In genomic region chr22:40746428-40747220, GRCh38 we compare ENCODE assay signal across 17 cellular contexts.
A peak's percentile ranks its signal among the peaks of the same experiment; 100 is the strongest.
DNase-seq lines count a peak whose midpoint lies in the region; TF ChIP-seq lines count a peak whose summit lies in the region.
"Had no signal": no experiment of that assay in that cellular context is flagged by ENCODE, and none has a peak within 500 bp of the region (broad histone marks: within the 10 kb centered on the region; RNA-seq: fewer than 3 reads in every experiment).

No MANE protein-coding gene starts in this region.

- BruUV-seq in mammary epithelial cell (replicated peaks; lab: Mats Ljungman, UMichigan): no TSS peak

- peaks cover 6% of the 10 kb centered on the region for H3K27me3 Mint-ChIP-seq in endothelial cell (ENCODE audit: unreplicated experiment)

- in situ Hi-C loops in mammary epithelial cell (cut with MboI; ENCODE audit: low sequenced_read_pairs in 2 of 2): no loop called here

- peaks cover 10% of the 10 kb centered on the region for H3K36me3 Mint-ChIP-seq in endothelial cell (ENCODE audit: low read depth, unreplicated experiment)

- peak overlapping the region; percentile 72 for H2AFZ ChIP-seq in mammary epithelial cell (ENCODE audit: low read depth, low read length)
- no peak overlapping the region for H2AFZ ChIP-seq in osteoblast (ENCODE audit: low read length)

- H3K9me3 ChIP-seq in MG63: no peaks in the 10 kb centered on the region; the same call in 1 of the 2 replicates
- H3K9me3 ChIP-seq in mammary epithelial cell (replicated peaks; ENCODE audit: insufficient read depth, low read length): peaks cover 2% of the 10 kb centered on the region
- peaks cover 3% of the 10 kb centered on the region for H3K9me3 ChIP-seq in osteoblast (ENCODE audit: low read depth, low read length)
- peaks cover 10% of the 10 kb centered on the region for H3K9me3 ChIP-seq in WERI-Rb-1 (ENCODE audit: severe bottlenecking)

- TF ChIP-seq CTCF in mammary epithelial cell (conservative IDR thresholded peaks at IDR 0.05 in 1 of 2, IDR thresholded peaks at IDR 0.05 in 1 of 2; ENCODE audit: extremely low read depth in 1 of 2, insufficient read depth in 1 of 2, low read depth in 1 of 2, low read length in 2 of 2) (no peak), osteoblast (IDR thresholded peaks at IDR 0.05; ENCODE audit: extremely low read depth, low read depth, low read length) (no peak), WERI-Rb-1 (IDR thresholded peaks at IDR 0.05; ENCODE audit: low read depth, low read length) (no peak), endothelial cell (IDR thresholded peaks at IDR 0.05; ENCODE audit: unreplicated experiment) (no peak)

- H3K4me1 Mint-ChIP-seq in endothelial cell (ENCODE audit: unreplicated experiment): peaks cover 10% of the 10 kb centered on the region

- no peaks in the 10 kb centered on the region for H3K36me3 ChIP-seq in MG63
- H3K36me3 ChIP-seq in mammary epithelial cell (ENCODE audit: insufficient read depth, low read length): no peaks in the 10 kb centered on the region
- no peaks in the 10 kb centered on the region for H3K36me3 ChIP-seq in osteoblast (ENCODE audit: insufficient read depth, low read length)
- H3K36me3 ChIP-seq in WERI-Rb-1: no peaks in the 10 kb centered on the region

- H3K27ac Mint-ChIP-seq in endothelial cell (ENCODE audit: unreplicated experiment): no peak overlapping the region

- DNase-seq in DMS53 (lab: John Stamatoyannopoulos, UW): peak; percentile 26
- DNase-seq in DMS53 treated with DMSO at 0.1 percent for 48 hours (lab: John Stamatoyannopoulos, UW; ENCODE audit: unreplicated experiment): no peak
- no peak for DNase-seq in MG63
- peak; percentile 38 for DNase-seq in mammary epithelial cell
- peak; percentile 49 for DNase-seq in osteoblast (ENCODE audit: insufficient read length, low spot score, missing footprints)
- DNase-seq in stimulated activated CD4-positive, alpha-beta T cell treated with anti-CD3 and anti-CD28 coated beads, Interleukin-4, amount 100 ng/mL, for 1 hour: no peak
- no peak for DNase-seq in WERI-Rb-1
- DNase-seq in endothelial cell (ENCODE audit: low spot score): no peak
- DNase-seq: EL, Kasumi-1, NCI-H1436, NCI-H2081, NCI-H345, NCI-H82, SHP77 treated with DMSO at 0.1 percent for 48 hours had no signal

- intact Hi-C loops in mammary epithelial cell (cut with micrococcal nuclease): no loop called here

- H3K27ac ChIP-seq in mammary epithelial cell (ENCODE audit: insufficient read depth, low read depth, low read length) (no peak overlapping the region), osteoblast (ENCODE audit: low read depth, low read length) (no peak overlapping the region), WERI-Rb-1 (no peak overlapping the region)
- H3K27ac ChIP-seq: 22Rv1; BLaER1 treated with 17β-estradiol and CSF1 and Interleukin-3, amounts not matched to agents 10 nM and 100 nM had no signal

- no peak overlapping the region for H3K9ac ChIP-seq in mammary epithelial cell (ENCODE audit: insufficient read depth, low read length)
- H3K9ac ChIP-seq: BLaER1 treated with 17β-estradiol and CSF1 and Interleukin-3, amounts not matched to agents 10 nM and 100 nM had no signal

- H3K79me2 ChIP-seq in mammary epithelial cell (ENCODE audit: insufficient read depth, low read length): no peaks in the 10 kb centered on the region
- H3K79me2 ChIP-seq in osteoblast (ENCODE audit: insufficient read depth, low read length): no peaks in the 10 kb centered on the region

- no peak overlapping the region for H3K4me3 Mint-ChIP-seq in endothelial cell (ENCODE audit: unreplicated experiment)

- H3K27me3 ChIP-seq in MG63: no peaks in the 10 kb centered on the region
- no peaks in the 10 kb centered on the region for H3K27me3 ChIP-seq in mammary epithelial cell (ENCODE audit: insufficient read depth, low read length)
- peaks cover 7% of the 10 kb centered on the region for H3K27me3 ChIP-seq in osteoblast (ENCODE audit: insufficient read depth, low read length)
- H3K27me3 ChIP-seq in WERI-Rb-1 (ENCODE audit: insufficient read depth, low read depth, severe bottlenecking): no peaks in the 10 kb centered on the region

- no peaks in the 10 kb centered on the region for H3K9me3 Mint-ChIP-seq in endothelial cell (ENCODE audit: unreplicated experiment)

- dilution Hi-C loops in mammary epithelial cell (cut with HindIII; ENCODE audit: low sequenced_read_pairs): no loop called here

- H4K20me1 ChIP-seq in mammary epithelial cell (ENCODE audit: insufficient read depth, low read length) (no peaks in the 10 kb centered on the region), osteoblast (ENCODE audit: insufficient read depth, low read length) (no peaks in the 10 kb centered on the region)
- H4K20me1 ChIP-seq: BLaER1 treated with 17β-estradiol and CSF1 and Interleukin-3, amounts not matched to agents 10 nM and 100 nM had no signal

- 96% methylated on average over 1 of the region's 12 CpGs for WGBS in mammary epithelial cell (ENCODE audit: low coverage, missing lambda C conversion rate)

- CTCF ChIA-PET in mammary epithelial cell (lab: Charles Lee; ENCODE audit: low non-redundant PET): interaction anchor here (0.6 kb wide), 2 partner anchors 63 to 90 kb away, joined by 3 to 6 read pairs; no protein-coding TSS in a partner anchor

- H3K4me3 ChIP-seq in MG63 (peak overlapping the region; percentile 25), mammary epithelial cell (replicated peaks in 1 of 3; ENCODE audit: insufficient read depth in 1 of 3, low read depth in 2 of 3, low read length in 3 of 3) (peak overlapping the region in 2 of 3 experiments; percentile 6 to 36), osteoblast (ENCODE audit: insufficient read depth, low read length) (no peak overlapping the region), WERI-Rb-1 (ENCODE audit: low read depth, low read length) (no peak overlapping the region)
- H3K4me3 ChIP-seq: BLaER1 treated with 17β-estradiol and CSF1 and Interleukin-3, amounts not matched to agents 10 nM and 100 nM had no signal

- H3K4me1 ChIP-seq in mammary epithelial cell (ENCODE audit: insufficient read depth, low read length) (peaks cover 3% of the 10 kb centered on the region), osteoblast (ENCODE audit: insufficient read depth, low read length) (no peaks in the 10 kb centered on the region)
- H3K4me1 ChIP-seq: BLaER1 treated with 17β-estradiol and CSF1 and Interleukin-3, amounts not matched to agents 10 nM and 100 nM had no signal

- peak overlapping the region; percentile 47 for H3K4me2 ChIP-seq in mammary epithelial cell (ENCODE audit: insufficient read depth, low read depth, low read length)
- no peak overlapping the region for H3K4me2 ChIP-seq in osteoblast (ENCODE audit: insufficient read depth, low read length)
- H3K4me2 ChIP-seq: BLaER1 treated with 17β-estradiol and CSF1 and Interleukin-3, amounts not matched to agents 10 nM and 100 nM had no signal

Comparison
In these comparisons a context has a peak if more than half of its experiments do, and no peak if none do; other contexts are left out.
1. DNase-seq: peak in DMS53 (single experiment), mammary epithelial cell (single experiment) and osteoblast (single experiment); none in DMS53 treated with DMSO at 0.1 percent for 48 hours (single experiment), MG63 (single experiment), stimulated activated CD4-positive, alpha-beta T cell treated with anti-CD3 and anti-CD28 coated beads, Interleukin-4, amount 100 ng/mL, for 1 hour (single experiment), WERI-Rb-1 (single experiment) and endothelial cell (single experiment).
2. H3K4me3 ChIP-seq: peak in MG63 (single experiment) and mammary epithelial cell (2 of 3); none in osteoblast (single experiment) and WERI-Rb-1 (single experiment).